In genomic region chr4:167987285-167987684, GRCh38 we compare ENCODE assay signal across 34 cellular contexts.
"Had no signal": no experiment of that assay in that cellular context is flagged by ENCODE, and none has a peak within 500 bp of the region (broad histone marks: within the 10 kb centered on the region; RNA-seq: fewer than 3 reads in every experiment).

No MANE protein-coding gene starts in this region.

- H3K4me3 ChIP-seq: MG63 had no signal

- H3K9me3 ChIP-seq: MG63 had no signal

- H3K27me3 ChIP-seq: MG63 had no signal

- H3K36me3 ChIP-seq: MG63 had no signal

- DNase-seq: Karpas-422, Kasumi-1, MG63, MM.1S, MV-4-11, NCI-H1048, NCI-H1092, NCI-H1092 treated with DMSO at 0.1 percent for 48 hours, NCI-H1105, NCI-H1105 treated with DMSO at 0.1 percent for 48 hours, NCI-H1417, NCI-H1417 treated with DMSO at 0.1 percent for 48 hours, NCI-H1436, NCI-H1436 treated with DMSO at 0.1 percent for 48 hours, NCI-H146, NCI-H1694, NCI-H1694 treated with DMSO at 0.1 percent for 48 hours, NCI-H187, NCI-H187 treated with DMSO at 0.1 percent for 48 hours, NCI-H1930, NCI-H2029, NCI-H2029 treated with DMSO at 0.1 percent for 48 hours, NCI-H2081, NCI-H2081 treated with DMSO at 0.1 percent for 48 hours, NCI-H2107, NCI-H2171, NCI-H2171 treated with DMSO at 0.1 percent for 48 hours, NCI-H2227 treated with DMSO at 0.1 percent for 48 hours, NCI-H226, NCI-H345, NCI-H446, NCI-H446 treated with DMSO at 0.1 percent for 48 hours, NCI-H510A, NCI-H510A treated with DMSO at 0.1 percent for 48 hours had no signal
